Comparison of ENCODE assay signal across 3 cellular contexts in the genomic region with DNA sequence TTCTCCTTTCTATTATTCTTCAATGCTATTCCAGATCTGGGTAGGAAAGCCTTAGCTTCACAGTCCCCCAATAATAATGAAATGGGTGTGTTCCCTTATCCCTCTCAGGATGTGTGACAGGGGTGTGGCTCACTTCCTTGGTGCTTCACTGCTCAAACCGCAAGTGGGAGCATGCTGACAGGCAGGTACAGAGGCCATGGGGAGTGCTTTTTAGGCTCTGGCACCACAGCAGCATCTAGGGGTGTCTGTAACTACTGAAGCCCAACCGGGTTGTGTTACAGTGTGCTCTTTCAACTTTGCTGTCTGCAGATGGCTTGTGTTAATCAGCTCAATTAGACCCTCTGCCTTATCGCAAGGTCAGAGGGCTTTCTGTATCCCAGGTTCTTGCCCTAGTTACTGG.
TF ChIP-seq lines count a peak whose summit lies in the region.

No MANE protein-coding gene starts in this region.

TF ChIP-seq in HCT116, 20 proteins besides CTCF, POLR2A, EP300 and RAD21:
- TF ChIP-seq, protein P1, sequence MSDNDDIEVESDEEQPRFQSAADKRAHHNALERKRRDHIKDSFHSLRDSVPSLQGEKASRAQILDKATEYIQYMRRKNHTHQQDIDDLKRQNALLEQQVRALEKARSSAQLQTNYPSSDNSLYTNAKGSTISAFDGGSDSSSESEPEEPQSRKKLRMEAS (IDR thresholded peaks at IDR 0.05): no peak
- TF ChIP-seq TCF7L2 (IDR thresholded peaks at IDR 0.05; ENCODE audit: borderline replicate concordance, extremely low read depth, insufficient read depth, insufficient read length) (no peak), SIN3A (IDR thresholded peaks at IDR 0.05; ENCODE audit: low read depth) (no peak), EGR1 (IDR thresholded peaks at IDR 0.05; ENCODE audit: low read depth) (no peak)
- TF ChIP-seq, protein P2, sequence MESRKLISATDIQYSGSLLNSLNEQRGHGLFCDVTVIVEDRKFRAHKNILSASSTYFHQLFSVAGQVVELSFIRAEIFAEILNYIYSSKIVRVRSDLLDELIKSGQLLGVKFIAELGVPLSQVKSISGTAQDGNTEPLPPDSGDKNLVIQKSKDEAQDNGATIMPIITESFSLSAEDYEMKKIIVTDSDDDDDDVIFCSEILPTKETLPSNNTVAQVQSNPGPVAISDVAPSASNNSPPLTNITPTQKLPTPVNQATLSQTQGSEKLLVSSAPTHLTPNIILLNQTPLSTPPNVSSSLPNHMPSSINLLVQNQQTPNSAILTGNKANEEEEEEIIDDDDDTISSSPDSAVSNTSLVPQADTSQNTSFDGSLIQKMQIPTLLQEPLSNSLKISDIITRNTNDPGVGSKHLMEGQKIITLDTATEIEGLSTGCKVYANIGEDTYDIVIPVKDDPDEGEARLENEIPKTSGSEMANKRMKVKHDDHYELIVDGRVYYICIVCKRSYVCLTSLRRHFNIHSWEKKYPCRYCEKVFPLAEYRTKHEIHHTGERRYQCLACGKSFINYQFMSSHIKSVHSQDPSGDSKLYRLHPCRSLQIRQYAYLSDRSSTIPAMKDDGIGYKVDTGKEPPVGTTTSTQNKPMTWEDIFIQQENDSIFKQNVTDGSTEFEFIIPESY (IDR thresholded peaks at IDR 0.05; ENCODE audit: extremely low read depth, insufficient replicate concordance, low read length): no peak
- TF ChIP-seq, protein P3, sequence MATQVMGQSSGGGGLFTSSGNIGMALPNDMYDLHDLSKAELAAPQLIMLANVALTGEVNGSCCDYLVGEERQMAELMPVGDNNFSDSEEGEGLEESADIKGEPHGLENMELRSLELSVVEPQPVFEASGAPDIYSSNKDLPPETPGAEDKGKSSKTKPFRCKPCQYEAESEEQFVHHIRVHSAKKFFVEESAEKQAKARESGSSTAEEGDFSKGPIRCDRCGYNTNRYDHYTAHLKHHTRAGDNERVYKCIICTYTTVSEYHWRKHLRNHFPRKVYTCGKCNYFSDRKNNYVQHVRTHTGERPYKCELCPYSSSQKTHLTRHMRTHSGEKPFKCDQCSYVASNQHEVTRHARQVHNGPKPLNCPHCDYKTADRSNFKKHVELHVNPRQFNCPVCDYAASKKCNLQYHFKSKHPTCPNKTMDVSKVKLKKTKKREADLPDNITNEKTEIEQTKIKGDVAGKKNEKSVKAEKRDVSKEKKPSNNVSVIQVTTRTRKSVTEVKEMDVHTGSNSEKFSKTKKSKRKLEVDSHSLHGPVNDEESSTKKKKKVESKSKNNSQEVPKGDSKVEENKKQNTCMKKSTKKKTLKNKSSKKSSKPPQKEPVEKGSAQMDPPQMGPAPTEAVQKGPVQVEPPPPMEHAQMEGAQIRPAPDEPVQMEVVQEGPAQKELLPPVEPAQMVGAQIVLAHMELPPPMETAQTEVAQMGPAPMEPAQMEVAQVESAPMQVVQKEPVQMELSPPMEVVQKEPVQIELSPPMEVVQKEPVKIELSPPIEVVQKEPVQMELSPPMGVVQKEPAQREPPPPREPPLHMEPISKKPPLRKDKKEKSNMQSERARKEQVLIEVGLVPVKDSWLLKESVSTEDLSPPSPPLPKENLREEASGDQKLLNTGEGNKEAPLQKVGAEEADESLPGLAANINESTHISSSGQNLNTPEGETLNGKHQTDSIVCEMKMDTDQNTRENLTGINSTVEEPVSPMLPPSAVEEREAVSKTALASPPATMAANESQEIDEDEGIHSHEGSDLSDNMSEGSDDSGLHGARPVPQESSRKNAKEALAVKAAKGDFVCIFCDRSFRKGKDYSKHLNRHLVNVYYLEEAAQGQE (IDR thresholded peaks at IDR 0.05; ENCODE audit: low read depth): no peak

TF ChIP-seq in H1, 55 proteins besides CTCF, POLR2A, EP300 and RAD21 (continues in another document):
- TF ChIP-seq MAFK (IDR thresholded peaks at IDR 0.05; ENCODE audit: low read depth, low read length) (no peak), BACH1 (IDR thresholded peaks at IDR 0.05; ENCODE audit: low read length) (no peak), GTF2F1 (IDR thresholded peaks at IDR 0.05; ENCODE audit: borderline replicate concordance, low read depth, low read length) (no peak), CBX5 (IDR thresholded peaks at IDR 0.05; ENCODE audit: low read depth, low read length) (no peak), SIX5 (IDR thresholded peaks at IDR 0.05; ENCODE audit: low read depth, low read length) (no peak), SIN3A (conservative IDR thresholded peaks at IDR 0.05 in 1 of 2, IDR thresholded peaks at IDR 0.05 in 1 of 2; ENCODE audit: low read depth in 1 of 2, low read length in 2 of 2) (no peak), ASH2L (IDR thresholded peaks at IDR 0.05; ENCODE audit: low read length) (no peak), SIRT6 (IDR thresholded peaks at IDR 0.05; ENCODE audit: low read length) (no peak), NANOG (IDR thresholded peaks at IDR 0.05; ENCODE audit: insufficient read depth, low read depth, low read length, poor library complexity, severe bottlenecking) (no peak), KDM1A (IDR thresholded peaks at IDR 0.05; ENCODE audit: borderline replicate concordance, low read length) (no peak), CHD2 (IDR thresholded peaks at IDR 0.05; ENCODE audit: low read length) (no peak), SP2 (IDR thresholded peaks at IDR 0.05; ENCODE audit: low read length) (no peak)
- TF ChIP-seq, protein P4, sequence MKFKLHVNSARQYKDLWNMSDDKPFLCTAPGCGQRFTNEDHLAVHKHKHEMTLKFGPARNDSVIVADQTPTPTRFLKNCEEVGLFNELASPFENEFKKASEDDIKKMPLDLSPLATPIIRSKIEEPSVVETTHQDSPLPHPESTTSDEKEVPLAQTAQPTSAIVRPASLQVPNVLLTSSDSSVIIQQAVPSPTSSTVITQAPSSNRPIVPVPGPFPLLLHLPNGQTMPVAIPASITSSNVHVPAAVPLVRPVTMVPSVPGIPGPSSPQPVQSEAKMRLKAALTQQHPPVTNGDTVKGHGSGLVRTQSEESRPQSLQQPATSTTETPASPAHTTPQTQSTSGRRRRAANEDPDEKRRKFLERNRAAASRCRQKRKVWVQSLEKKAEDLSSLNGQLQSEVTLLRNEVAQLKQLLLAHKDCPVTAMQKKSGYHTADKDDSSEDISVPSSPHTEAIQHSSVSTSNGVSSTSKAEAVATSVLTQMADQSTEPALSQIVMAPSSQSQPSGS (IDR thresholded peaks at IDR 0.05; ENCODE audit: low read length): no peak
- TF ChIP-seq, protein P5, sequence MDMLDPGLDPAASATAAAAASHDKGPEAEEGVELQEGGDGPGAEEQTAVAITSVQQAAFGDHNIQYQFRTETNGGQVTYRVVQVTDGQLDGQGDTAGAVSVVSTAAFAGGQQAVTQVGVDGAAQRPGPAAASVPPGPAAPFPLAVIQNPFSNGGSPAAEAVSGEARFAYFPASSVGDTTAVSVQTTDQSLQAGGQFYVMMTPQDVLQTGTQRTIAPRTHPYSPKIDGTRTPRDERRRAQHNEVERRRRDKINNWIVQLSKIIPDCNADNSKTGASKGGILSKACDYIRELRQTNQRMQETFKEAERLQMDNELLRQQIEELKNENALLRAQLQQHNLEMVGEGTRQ (IDR thresholded peaks at IDR 0.05; ENCODE audit: low read length): no peak

TF ChIP-seq in SK-N-SH treated with all-trans-retinoic acid at 6 μM for 48 hours, 23 proteins besides CTCF, POLR2A, EP300 and RAD21:
- TF ChIP-seq, protein P6, sequence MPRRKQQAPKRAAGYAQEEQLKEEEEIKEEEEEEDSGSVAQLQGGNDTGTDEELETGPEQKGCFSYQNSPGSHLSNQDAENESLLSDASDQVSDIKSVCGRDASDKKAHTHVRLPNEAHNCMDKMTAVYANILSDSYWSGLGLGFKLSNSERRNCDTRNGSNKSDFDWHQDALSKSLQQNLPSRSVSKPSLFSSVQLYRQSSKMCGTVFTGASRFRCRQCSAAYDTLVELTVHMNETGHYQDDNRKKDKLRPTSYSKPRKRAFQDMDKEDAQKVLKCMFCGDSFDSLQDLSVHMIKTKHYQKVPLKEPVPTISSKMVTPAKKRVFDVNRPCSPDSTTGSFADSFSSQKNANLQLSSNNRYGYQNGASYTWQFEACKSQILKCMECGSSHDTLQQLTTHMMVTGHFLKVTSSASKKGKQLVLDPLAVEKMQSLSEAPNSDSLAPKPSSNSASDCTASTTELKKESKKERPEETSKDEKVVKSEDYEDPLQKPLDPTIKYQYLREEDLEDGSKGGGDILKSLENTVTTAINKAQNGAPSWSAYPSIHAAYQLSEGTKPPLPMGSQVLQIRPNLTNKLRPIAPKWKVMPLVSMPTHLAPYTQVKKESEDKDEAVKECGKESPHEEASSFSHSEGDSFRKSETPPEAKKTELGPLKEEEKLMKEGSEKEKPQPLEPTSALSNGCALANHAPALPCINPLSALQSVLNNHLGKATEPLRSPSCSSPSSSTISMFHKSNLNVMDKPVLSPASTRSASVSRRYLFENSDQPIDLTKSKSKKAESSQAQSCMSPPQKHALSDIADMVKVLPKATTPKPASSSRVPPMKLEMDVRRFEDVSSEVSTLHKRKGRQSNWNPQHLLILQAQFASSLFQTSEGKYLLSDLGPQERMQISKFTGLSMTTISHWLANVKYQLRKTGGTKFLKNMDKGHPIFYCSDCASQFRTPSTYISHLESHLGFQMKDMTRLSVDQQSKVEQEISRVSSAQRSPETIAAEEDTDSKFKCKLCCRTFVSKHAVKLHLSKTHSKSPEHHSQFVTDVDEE (CRISPR knock-in tag; IDR thresholded peaks at IDR 0.05): no peak
- no peak for TF ChIP-seq GLIS3 (CRISPR knock-in tag; IDR thresholded peaks at IDR 0.05)
- TF ChIP-seq ZC3H10 (CRISPR knock-in tag; IDR thresholded peaks at IDR 0.05): no peak
- TF ChIP-seq ZFP30 (CRISPR knock-in tag; IDR thresholded peaks at IDR 0.05): no peak
- TF ChIP-seq ARNTL (CRISPR knock-in tag; IDR thresholded peaks at IDR 0.05; ENCODE audit: borderline replicate concordance, low read depth): no peak
- TF ChIP-seq ZNF8 (CRISPR knock-in tag; IDR thresholded peaks at IDR 0.05): no peak
- TF ChIP-seq, protein P7, sequence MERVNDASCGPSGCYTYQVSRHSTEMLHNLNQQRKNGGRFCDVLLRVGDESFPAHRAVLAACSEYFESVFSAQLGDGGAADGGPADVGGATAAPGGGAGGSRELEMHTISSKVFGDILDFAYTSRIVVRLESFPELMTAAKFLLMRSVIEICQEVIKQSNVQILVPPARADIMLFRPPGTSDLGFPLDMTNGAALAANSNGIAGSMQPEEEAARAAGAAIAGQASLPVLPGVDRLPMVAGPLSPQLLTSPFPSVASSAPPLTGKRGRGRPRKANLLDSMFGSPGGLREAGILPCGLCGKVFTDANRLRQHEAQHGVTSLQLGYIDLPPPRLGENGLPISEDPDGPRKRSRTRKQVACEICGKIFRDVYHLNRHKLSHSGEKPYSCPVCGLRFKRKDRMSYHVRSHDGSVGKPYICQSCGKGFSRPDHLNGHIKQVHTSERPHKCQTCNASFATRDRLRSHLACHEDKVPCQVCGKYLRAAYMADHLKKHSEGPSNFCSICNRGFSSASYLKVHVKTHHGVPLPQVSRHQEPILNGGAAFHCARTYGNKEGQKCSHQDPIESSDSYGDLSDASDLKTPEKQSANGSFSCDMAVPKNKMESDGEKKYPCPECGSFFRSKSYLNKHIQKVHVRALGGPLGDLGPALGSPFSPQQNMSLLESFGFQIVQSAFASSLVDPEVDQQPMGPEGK (CRISPR knock-in tag; IDR thresholded peaks at IDR 0.05; ENCODE audit: borderline replicate concordance): no peak
- TF ChIP-seq ZNF565 (CRISPR knock-in tag; conservative IDR thresholded peaks at IDR 0.05; ENCODE audit: low read depth): no peak
- no peak for TF ChIP-seq ESRRG (CRISPR knock-in tag; IDR thresholded peaks at IDR 0.05)
- TF ChIP-seq ISL1 (CRISPR knock-in tag; IDR thresholded peaks at IDR 0.05): no peak
- TF ChIP-seq TCF4 (CRISPR knock-in tag; IDR thresholded peaks at IDR 0.05; ENCODE audit: borderline replicate concordance): no peak
- TF ChIP-seq SNAI2 (CRISPR knock-in tag; IDR thresholded peaks at IDR 0.05): no peak
- no peak for TF ChIP-seq RARB (CRISPR knock-in tag; IDR thresholded peaks at IDR 0.05)
- no peak for TF ChIP-seq BACH2 (CRISPR knock-in tag; IDR thresholded peaks at IDR 0.05; ENCODE audit: borderline replicate concordance)
- TF ChIP-seq CSDC2 (CRISPR knock-in tag; IDR thresholded peaks at IDR 0.05): no peak
- TF ChIP-seq OSR1 (CRISPR knock-in tag; IDR thresholded peaks at IDR 0.05): no peak
- TF ChIP-seq, protein P8, sequence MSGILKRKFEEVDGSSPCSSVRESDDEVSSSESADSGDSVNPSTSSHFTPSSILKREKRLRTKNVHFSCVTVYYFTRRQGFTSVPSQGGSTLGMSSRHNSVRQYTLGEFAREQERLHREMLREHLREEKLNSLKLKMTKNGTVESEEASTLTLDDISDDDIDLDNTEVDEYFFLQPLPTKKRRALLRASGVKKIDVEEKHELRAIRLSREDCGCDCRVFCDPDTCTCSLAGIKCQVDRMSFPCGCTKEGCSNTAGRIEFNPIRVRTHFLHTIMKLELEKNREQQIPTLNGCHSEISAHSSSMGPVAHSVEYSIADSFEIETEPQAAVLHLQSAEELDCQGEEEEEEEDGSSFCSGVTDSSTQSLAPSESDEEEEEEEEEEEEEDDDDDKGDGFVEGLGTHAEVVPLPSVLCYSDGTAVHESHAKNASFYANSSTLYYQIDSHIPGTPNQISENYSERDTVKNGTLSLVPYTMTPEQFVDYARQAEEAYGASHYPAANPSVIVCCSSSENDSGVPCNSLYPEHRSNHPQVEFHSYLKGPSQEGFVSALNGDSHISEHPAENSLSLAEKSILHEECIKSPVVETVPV (CRISPR knock-in tag; IDR thresholded peaks at IDR 0.05): no peak
- no peak for TF ChIP-seq ZNF70 (CRISPR knock-in tag; IDR thresholded peaks at IDR 0.05)
TF ChIP-seq in SK-N-SH treated with all-trans-retinoic acid at 6 μM for 48 hours: peak in this region for 0.
